ENCODE assay signal across 14 cellular contexts in the genomic region with DNA sequence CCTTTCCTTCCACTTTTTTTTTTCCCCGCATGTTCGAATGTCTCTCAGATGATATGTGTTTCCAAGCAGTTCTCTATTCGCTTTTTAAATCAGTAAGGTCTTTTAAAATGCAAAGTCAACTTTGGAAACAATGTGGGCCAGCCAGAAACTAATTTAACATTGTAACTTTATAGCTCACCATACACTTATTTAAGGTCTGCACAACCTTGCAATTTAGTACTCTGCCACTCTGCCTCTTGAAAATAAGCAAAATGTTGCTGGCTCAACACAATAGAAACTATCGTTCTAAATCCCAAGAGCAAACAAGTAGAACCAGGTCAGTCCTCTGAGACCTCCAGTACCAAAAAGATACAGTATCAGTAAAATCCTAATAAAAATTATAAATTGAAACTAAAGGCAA.
DNase-seq lines count a peak whose midpoint lies in the region; ATAC-seq and TF ChIP-seq lines count a peak whose summit lies in the region.
"Had no signal": no experiment of that assay in that cellular context is flagged by ENCODE, and none has a peak within 500 bp of the region (broad histone marks: within the 10 kb centered on the region; RNA-seq: fewer than 3 reads in every experiment).

No MANE protein-coding gene starts in this region.

- H3K9ac ChIP-seq in GM23248 (no peak overlapping the region), OCI-LY1 (ENCODE audit: low read length) (no peak overlapping the region)

- H2AFZ ChIP-seq in GM23248 (no peak overlapping the region), OCI-LY1 (ENCODE audit: low read length) (no peak overlapping the region)

- H4K20me1 ChIP-seq in GM23248 (ENCODE audit: insufficient read depth) = no peaks in the 10 kb centered on the region
- no peaks in the 10 kb centered on the region; the same call in 1 of the 2 replicates for H4K20me1 ChIP-seq in OCI-LY1 (ENCODE audit: insufficient read depth, low read length)

- no peak overlapping the region for H3K4me3 ChIP-seq in GM23248
- no peak overlapping the region for H3K4me3 ChIP-seq in OCI-LY1 (ENCODE audit: low read depth, low read length, poor library complexity, severe bottlenecking)
- H3K4me3 ChIP-seq: lower lobe of right lung, Peyer's patch, smooth muscle cell had no signal

- H3K9me3 ChIP-seq in GM23248 (ENCODE audit: low read depth) (no peaks in the 10 kb centered on the region), OCI-LY1 (ENCODE audit: low read length) (no peaks in the 10 kb centered on the region)
- H3K9me3 ChIP-seq: lower lobe of right lung, Peyer's patch had no signal

- in situ Hi-C loops in GM23248 (cut with MboI) = no loop called here

- H3K27me3 ChIP-seq in GM23248 (replicated peaks; ENCODE audit: insufficient read depth) = no peaks in the 10 kb centered on the region
- H3K27me3 ChIP-seq in OCI-LY1 (ENCODE audit: insufficient read depth, low read length) = no peaks in the 10 kb centered on the region
- no peaks in the 10 kb centered on the region for H3K27me3 ChIP-seq in layer of hippocampus (ENCODE audit: control insufficient read depth, insufficient read depth, low read length)
- H3K27me3 ChIP-seq: Peyer's patch had no signal

- peaks cover 50 to 78% of the 10 kb centered on the region in 2 donors for H3K4me1 Mint-ChIP-seq in stimulated activated naive B cell treated with anti-CD40 and anti-IgM and Interleukin-4, amounts not matched to agents 10 μg/mL and 1 μg/mL and 100 μg/mL, for 72 hours

- H3K36me3 ChIP-seq in GM23248 (ENCODE audit: low read depth) = no peaks in the 10 kb centered on the region
- no peaks in the 10 kb centered on the region for H3K36me3 ChIP-seq in OCI-LY1 (ENCODE audit: insufficient read depth, low read length)
- H3K36me3 ChIP-seq: lower lobe of right lung, Peyer's patch had no signal

- peaks cover 6% of the 10 kb centered on the region in 2 donors for H3K36me3 Mint-ChIP-seq in stimulated activated naive B cell treated with anti-CD40 and anti-IgM and Interleukin-4, amounts not matched to agents 10 μg/mL and 1 μg/mL and 100 μg/mL, for 72 hours

- peak overlapping the region; percentile 23 to 29 for H3K4me3 Mint-ChIP-seq in stimulated activated naive B cell treated with anti-CD40 and anti-IgM and Interleukin-4, amounts not matched to agents 10 μg/mL and 1 μg/mL and 100 μg/mL, for 72 hours
- H3K4me3 Mint-ChIP-seq: activated naive CD4-positive, alpha-beta T cell treated with anti-CD3 and anti-CD28 coated beads, Interleukin-2, amount 10 ng/mL, durations not matched to agents 7 days and 5 days had no signal

- H3K27me3 Mint-ChIP-seq in stimulated activated naive B cell treated with anti-CD40 and anti-IgM and Interleukin-4, amounts not matched to agents 10 μg/mL and 1 μg/mL and 100 μg/mL, for 72 hours = no peaks in the 10 kb centered on the region
- H3K27me3 Mint-ChIP-seq: activated naive CD4-positive, alpha-beta T cell treated with anti-CD3 and anti-CD28 coated beads, Interleukin-2, amount 10 ng/mL, durations not matched to agents 7 days and 5 days had no signal

- H3K9me2 ChIP-seq in GM23248 (ENCODE audit: insufficient read depth) = no peaks in the 10 kb centered on the region
- no peaks in the 10 kb centered on the region for H3K9me2 ChIP-seq in OCI-LY1 (ENCODE audit: low read depth, low read length)

- 87 to 89% methylated on average over 4 of the region's 4 CpGs for WGBS in GM23248 (ENCODE audit: low coverage in 1 of 2, low lambda C conversion rate in 2 of 2, missing lambda C conversion rate in 2 of 2), 2 experiments

- no peak for DNase-seq in GM23248
- DNase-seq in stimulated activated naive B cell treated with anti-CD40 and anti-IgM and Interleukin-4, amounts not matched to agents 10 μg/mL and 1 μg/mL and 100 μg/mL, for 72 hours = no peak
- DNase-seq in activated gamma-delta T cell (lab: John Stamatoyannopoulos, UW) = no peak
- no peak for DNase-seq in NCI-H774 (lab: John Stamatoyannopoulos, UW)
- DNase-seq in COR-L47 (lab: John Stamatoyannopoulos, UW) = no peak
- DNase-seq: activated naive CD4-positive, alpha-beta T cell treated with anti-CD3 and anti-CD28 coated beads, Interleukin-2, amount 10 ng/mL, durations not matched to agents 7 days and 5 days; lower lobe of right lung; NCI-H524 treated with DMSO at 0.1 percent for 48 hours; Peyer's patch; stimulated activated naive CD8-positive, alpha-beta T cell treated with anti-CD3 and anti-CD28 coated beads, Interleukin-15, Interleukin-2, amounts not matched to agents 100 U/mL and 50 U/mL, for 24 hours had no signal

- peak overlapping the region; percentile 82 for H3K27ac Mint-ChIP-seq in stimulated activated naive B cell treated with anti-CD40 and anti-IgM and Interleukin-4, amounts not matched to agents 10 μg/mL and 1 μg/mL and 100 μg/mL, for 72 hours
- H3K27ac Mint-ChIP-seq: activated naive CD4-positive, alpha-beta T cell treated with anti-CD3 and anti-CD28 coated beads, Interleukin-2, amount 10 ng/mL, durations not matched to agents 7 days and 5 days had no signal

- no peak for ATAC-seq in stimulated activated naive B cell treated with anti-CD40 and anti-IgM and Interleukin-4, amounts not matched to agents 10 μg/mL and 1 μg/mL and 100 μg/mL, for 72 hours (replicated peaks)
- no peak for ATAC-seq in HG03097 (IDR thresholded peaks at IDR 0.05; ENCODE audit: low FRiP score, unreplicated experiment)
- ATAC-seq: lower lobe of right lung; stimulated activated naive CD8-positive, alpha-beta T cell treated with anti-CD3 and anti-CD28 coated beads, Interleukin-15, Interleukin-2, amounts not matched to agents 100 U/mL and 50 U/mL, for 24 hours had no signal

- peaks cover 35% of the 10 kb centered on the region for H3F3A ChIP-seq in GM23248 (ENCODE audit: insufficient read depth)
- H3F3A ChIP-seq in OCI-LY1 (ENCODE audit: insufficient read depth, low read length) = 0 out of 2 replicates have a peak, but pooled peaks cover 10% of the 10 kb centered on the region

- peaks cover 45% of the 10 kb centered on the region for H3K4me1 ChIP-seq in GM23248 (ENCODE audit: insufficient read depth)
- peaks cover 88% of the 10 kb centered on the region for H3K4me1 ChIP-seq in OCI-LY1 (ENCODE audit: insufficient read depth, low read length, severe bottlenecking)

- no peak for TF ChIP-seq CTCF in OCI-LY1 (IDR thresholded peaks at IDR 0.05; ENCODE audit: low read length)

- no peak overlapping the region for H3K27ac ChIP-seq in GM23248
- H3K27ac ChIP-seq in OCI-LY1 (ENCODE audit: low read depth, low read length, poor library complexity, severe bottlenecking) = peak overlapping the region; percentile 17
- H3K27ac ChIP-seq in layer of hippocampus (ENCODE audit: low read depth, low read length) = peak overlapping the region; percentile 14
- H3K27ac ChIP-seq: lower lobe of right lung had no signal

- no peaks in the 10 kb centered on the region for H3K9me3 Mint-ChIP-seq in stimulated activated naive B cell treated with anti-CD40 and anti-IgM and Interleukin-4, amounts not matched to agents 10 μg/mL and 1 μg/mL and 100 μg/mL, for 72 hours
- H3K9me3 Mint-ChIP-seq: activated naive CD4-positive, alpha-beta T cell treated with anti-CD3 and anti-CD28 coated beads, Interleukin-2, amount 10 ng/mL, durations not matched to agents 7 days and 5 days had no signal

- H3K79me2 ChIP-seq in GM23248 (ENCODE audit: insufficient read depth) = peaks cover 70% of the 10 kb centered on the region
- peaks cover 97% of the 10 kb centered on the region for H3K79me2 ChIP-seq in OCI-LY1 (ENCODE audit: insufficient read depth, low read length)

- H3K4me2 ChIP-seq in GM23248 (ENCODE audit: unreplicated experiment) = peak overlapping the region; percentile 23
- H3K4me2 ChIP-seq in OCI-LY1 (ENCODE audit: low read length) = peak overlapping the region; percentile 2; the same call in 1 of the 2 replicates
- H3K4me2 ChIP-seq: smooth muscle cell had no signal
